Comparison of ENCODE assay signal across 15 cellular contexts in genomic region chr12:132075026-132075713, GRCh38.
DNase-seq lines count a peak whose midpoint lies in the region; ATAC-seq and TF ChIP-seq lines count a peak whose summit lies in the region.
"Had no signal": no experiment of that assay in that cellular context is flagged by ENCODE, and none has a peak within 500 bp of the region (broad histone marks: within the 10 kb centered on the region; RNA-seq: fewer than 3 reads in every experiment).

No MANE protein-coding gene starts in this region.

- ATAC-seq in T-cell (replicated peaks in 1 of 4), result no peak
- ATAC-seq: activated T-helper 17 cell treated with anti-CD3 and anti-CD28 coated beads, Interleukin-2, amount 50 U/mL, for 72 hours; T-helper 17 cell had no signal

- H3K4me1 ChIP-seq in cardiac muscle cell (ENCODE audit: low read depth), result no peaks in the 10 kb centered on the region
- H3K4me1 ChIP-seq: tibial artery had no signal

- peaks cover 27% of the 10 kb centered on the region for H3K36me3 ChIP-seq in cardiac muscle cell

- no peaks in the 10 kb centered on the region for H3K27me3 ChIP-seq in cardiac muscle cell
- H3K27me3 ChIP-seq: tibial artery had no signal

- peaks cover 61% of the 10 kb centered on the region for H3K36me3 Mint-ChIP-seq in T-cell

- CTCF ChIA-PET in T-cell (lab: Charles Lee), result no interaction called here

- no peak overlapping the region for H3K27ac Mint-ChIP-seq in T-cell
- H3K27ac Mint-ChIP-seq: activated T-helper 17 cell treated with anti-CD3 and anti-CD28 coated beads, Interleukin-2, amount 50 U/mL, for 72 hours had no signal

- H3K4me3 ChIP-seq in cardiac muscle cell, result no peak overlapping the region
- no peak overlapping the region for H3K4me3 ChIP-seq in fibroblast of villous mesenchyme (ENCODE audit: low read depth, low read length)
- H3K4me3 ChIP-seq: lung, tibial artery had no signal

- in situ Hi-C loops in SK-MEL-5 (cut with HindIII; ENCODE audit: low pct_unique_long_range_greater_than_20kb, low sequenced_read_pairs), result no loop called here

- peaks cover 0 to 16% (median 8%) of the 10 kb centered on the region in 3 donors for H3K4me1 Mint-ChIP-seq in T-cell
- H3K4me1 Mint-ChIP-seq: activated T-helper 17 cell treated with anti-CD3 and anti-CD28 coated beads, Interleukin-2, amount 50 U/mL, for 72 hours had no signal

- TF ChIP-seq CTCF in cardiac muscle cell (IDR thresholded peaks at IDR 0.05; ENCODE audit: low read depth, low read length) (peak; percentile 29), fibroblast of villous mesenchyme (IDR thresholded peaks at IDR 0.05; ENCODE audit: insufficient read depth, low read depth, low read length) (peak; percentile 31)

- no peaks in the 10 kb centered on the region for H3K27me3 Mint-ChIP-seq in T-cell
- H3K27me3 Mint-ChIP-seq: activated T-helper 17 cell treated with anti-CD3 and anti-CD28 coated beads, Interleukin-2, amount 50 U/mL, for 72 hours; T-helper 17 cell had no signal

- intact Hi-C loops in cardiac septum (cut with DNase I), result no loop called here

- H3K9me3 Mint-ChIP-seq in T-cell, result no peaks in the 10 kb centered on the region
- H3K9me3 Mint-ChIP-seq: activated T-helper 17 cell treated with anti-CD3 and anti-CD28 coated beads, Interleukin-2, amount 50 U/mL, for 72 hours had no signal

- H3K9me3 ChIP-seq in cardiac muscle cell (ENCODE audit: low read depth), result no peaks in the 10 kb centered on the region
- H3K9me3 ChIP-seq: tibial artery had no signal

- DNase-seq in cardiac muscle cell (ENCODE audit: low read depth in 1 of 2, low spot score in 1 of 2) (no peak), cardiac septum (ENCODE audit: low spot score) (no peak), SK-MEL-5 (ENCODE audit: low read depth, low spot score) (peak; percentile 28), fibroblast of villous mesenchyme (ENCODE audit: low read depth) (no peak), NCI-H526 treated with DMSO at 0.1 percent for 48 hours (lab: John Stamatoyannopoulos, UW) (no peak), DMS79 (lab: John Stamatoyannopoulos, UW) (no peak), T-cell (no peak)
- DNase-seq in activated T-cell treated with anti-CD3 and anti-CD28 coated beads, Interleukin-2, amount 50 U/mL, for 1 hour, result no peak
- DNase-seq: activated CD4-positive, alpha-beta T cell treated with anti-CD3 and anti-CD28 coated beads for 4 hours; DMS53; OCI-M1; T-helper 17 cell; tibial artery had no signal

- no peak overlapping the region for H3K4me3 Mint-ChIP-seq in T-cell
- H3K4me3 Mint-ChIP-seq: activated T-helper 17 cell treated with anti-CD3 and anti-CD28 coated beads, Interleukin-2, amount 50 U/mL, for 72 hours; T-helper 17 cell had no signal

- no peak overlapping the region for H3K27ac ChIP-seq in cardiac muscle cell
- H3K27ac ChIP-seq: tibial artery had no signal

- POLR2A ChIA-PET in T-cell (lab: Charles Lee), result no interaction called here
